ENCODE assay signal across 1 cellular context in the genomic region with DNA sequence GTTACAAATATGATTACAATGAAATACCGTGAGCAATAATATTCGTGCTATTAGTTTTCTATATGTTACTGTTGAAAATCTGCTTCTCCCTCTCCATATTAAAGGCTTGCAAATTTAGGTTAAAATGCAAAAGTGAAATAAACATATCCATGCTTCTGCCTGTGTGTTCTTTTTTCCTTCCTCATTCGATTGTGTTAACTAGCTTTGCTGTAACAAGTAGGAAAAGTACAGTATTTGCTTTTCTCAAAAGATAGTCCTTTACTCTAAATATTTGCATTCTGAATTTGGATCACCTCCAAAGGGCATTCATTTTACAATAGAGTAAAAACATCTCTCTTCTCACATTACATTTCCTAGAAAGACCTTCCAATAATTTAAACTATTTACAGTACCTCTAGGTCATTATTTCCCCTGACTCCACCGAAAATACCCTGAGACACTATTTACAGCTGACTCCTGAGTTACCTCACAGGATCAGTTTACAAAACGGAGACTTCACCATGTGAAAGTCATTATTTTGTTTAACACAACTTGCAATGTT.
TF ChIP-seq lines count a peak whose summit lies in the region.

No MANE protein-coding gene starts in this region.

TF ChIP-seq in HepG2, 621 proteins besides CTCF, POLR2A, EP300 and RAD21 (continued from another document):
- TF ChIP-seq ZNF280B (CRISPR knock-in tag; IDR thresholded peaks at IDR 0.05; ENCODE audit: borderline replicate concordance) (no peak), NPAS2 (CRISPR knock-in tag; IDR thresholded peaks at IDR 0.05; ENCODE audit: borderline replicate concordance) (no peak), BCL6 (CRISPR knock-in tag; IDR thresholded peaks at IDR 0.05) (peak; percentile 96), RBAK (CRISPR knock-in tag; IDR thresholded peaks at IDR 0.05) (no peak), ZFAT (CRISPR knock-in tag; conservative IDR thresholded peaks at IDR 0.05) (no peak), HOXA7 (CRISPR knock-in tag; IDR thresholded peaks at IDR 0.05) (no peak), E2F5 (CRISPR knock-in tag; conservative IDR thresholded peaks at IDR 0.05) (no peak), ZNF468 (CRISPR knock-in tag; IDR thresholded peaks at IDR 0.05) (no peak), ZNF12 (CRISPR knock-in tag; IDR thresholded peaks at IDR 0.05) (peak; percentile 95), SIX1 (CRISPR knock-in tag; IDR thresholded peaks at IDR 0.05; ENCODE audit: borderline replicate concordance) (peak; percentile 55; the same call in 1 of the 2 replicates), KDM3A (CRISPR knock-in tag; IDR thresholded peaks at IDR 0.05; ENCODE audit: low read depth) (no peak)
- TF ChIP-seq, protein P1, sequence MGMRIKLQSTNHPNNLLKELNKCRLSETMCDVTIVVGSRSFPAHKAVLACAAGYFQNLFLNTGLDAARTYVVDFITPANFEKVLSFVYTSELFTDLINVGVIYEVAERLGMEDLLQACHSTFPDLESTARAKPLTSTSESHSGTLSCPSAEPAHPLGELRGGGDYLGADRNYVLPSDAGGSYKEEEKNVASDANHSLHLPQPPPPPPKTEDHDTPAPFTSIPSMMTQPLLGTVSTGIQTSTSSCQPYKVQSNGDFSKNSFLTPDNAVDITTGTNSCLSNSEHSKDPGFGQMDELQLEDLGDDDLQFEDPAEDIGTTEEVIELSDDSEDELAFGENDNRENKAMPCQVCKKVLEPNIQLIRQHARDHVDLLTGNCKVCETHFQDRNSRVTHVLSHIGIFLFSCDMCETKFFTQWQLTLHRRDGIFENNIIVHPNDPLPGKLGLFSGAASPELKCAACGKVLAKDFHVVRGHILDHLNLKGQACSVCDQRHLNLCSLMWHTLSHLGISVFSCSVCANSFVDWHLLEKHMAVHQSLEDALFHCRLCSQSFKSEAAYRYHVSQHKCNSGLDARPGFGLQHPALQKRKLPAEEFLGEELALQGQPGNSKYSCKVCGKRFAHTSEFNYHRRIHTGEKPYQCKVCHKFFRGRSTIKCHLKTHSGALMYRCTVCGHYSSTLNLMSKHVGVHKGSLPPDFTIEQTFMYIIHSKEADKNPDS (CRISPR knock-in tag; IDR thresholded peaks at IDR 0.05), result no peak
- TF ChIP-seq, protein P2, sequence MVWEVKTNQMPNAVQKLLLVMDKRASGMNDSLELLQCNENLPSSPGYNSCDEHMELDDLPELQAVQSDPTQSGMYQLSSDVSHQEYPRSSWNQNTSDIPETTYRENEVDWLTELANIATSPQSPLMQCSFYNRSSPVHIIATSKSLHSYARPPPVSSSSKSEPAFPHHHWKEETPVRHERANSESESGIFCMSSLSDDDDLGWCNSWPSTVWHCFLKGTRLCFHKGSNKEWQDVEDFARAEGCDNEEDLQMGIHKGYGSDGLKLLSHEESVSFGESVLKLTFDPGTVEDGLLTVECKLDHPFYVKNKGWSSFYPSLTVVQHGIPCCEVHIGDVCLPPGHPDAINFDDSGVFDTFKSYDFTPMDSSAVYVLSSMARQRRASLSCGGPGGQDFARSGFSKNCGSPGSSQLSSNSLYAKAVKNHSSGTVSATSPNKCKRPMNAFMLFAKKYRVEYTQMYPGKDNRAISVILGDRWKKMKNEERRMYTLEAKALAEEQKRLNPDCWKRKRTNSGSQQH (CRISPR knock-in tag; IDR thresholded peaks at IDR 0.05; ENCODE audit: low read depth), result no peak
- TF ChIP-seq, protein P3, sequence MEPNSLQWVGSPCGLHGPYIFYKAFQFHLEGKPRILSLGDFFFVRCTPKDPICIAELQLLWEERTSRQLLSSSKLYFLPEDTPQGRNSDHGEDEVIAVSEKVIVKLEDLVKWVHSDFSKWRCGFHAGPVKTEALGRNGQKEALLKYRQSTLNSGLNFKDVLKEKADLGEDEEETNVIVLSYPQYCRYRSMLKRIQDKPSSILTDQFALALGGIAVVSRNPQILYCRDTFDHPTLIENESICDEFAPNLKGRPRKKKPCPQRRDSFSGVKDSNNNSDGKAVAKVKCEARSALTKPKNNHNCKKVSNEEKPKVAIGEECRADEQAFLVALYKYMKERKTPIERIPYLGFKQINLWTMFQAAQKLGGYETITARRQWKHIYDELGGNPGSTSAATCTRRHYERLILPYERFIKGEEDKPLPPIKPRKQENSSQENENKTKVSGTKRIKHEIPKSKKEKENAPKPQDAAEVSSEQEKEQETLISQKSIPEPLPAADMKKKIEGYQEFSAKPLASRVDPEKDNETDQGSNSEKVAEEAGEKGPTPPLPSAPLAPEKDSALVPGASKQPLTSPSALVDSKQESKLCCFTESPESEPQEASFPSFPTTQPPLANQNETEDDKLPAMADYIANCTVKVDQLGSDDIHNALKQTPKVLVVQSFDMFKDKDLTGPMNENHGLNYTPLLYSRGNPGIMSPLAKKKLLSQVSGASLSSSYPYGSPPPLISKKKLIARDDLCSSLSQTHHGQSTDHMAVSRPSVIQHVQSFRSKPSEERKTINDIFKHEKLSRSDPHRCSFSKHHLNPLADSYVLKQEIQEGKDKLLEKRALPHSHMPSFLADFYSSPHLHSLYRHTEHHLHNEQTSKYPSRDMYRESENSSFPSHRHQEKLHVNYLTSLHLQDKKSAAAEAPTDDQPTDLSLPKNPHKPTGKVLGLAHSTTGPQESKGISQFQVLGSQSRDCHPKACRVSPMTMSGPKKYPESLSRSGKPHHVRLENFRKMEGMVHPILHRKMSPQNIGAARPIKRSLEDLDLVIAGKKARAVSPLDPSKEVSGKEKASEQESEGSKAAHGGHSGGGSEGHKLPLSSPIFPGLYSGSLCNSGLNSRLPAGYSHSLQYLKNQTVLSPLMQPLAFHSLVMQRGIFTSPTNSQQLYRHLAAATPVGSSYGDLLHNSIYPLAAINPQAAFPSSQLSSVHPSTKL (CRISPR knock-in tag; IDR thresholded peaks at IDR 0.05), result peak; percentile 34; the same call in 1 of the 2 replicates
- TF ChIP-seq, protein P4, sequence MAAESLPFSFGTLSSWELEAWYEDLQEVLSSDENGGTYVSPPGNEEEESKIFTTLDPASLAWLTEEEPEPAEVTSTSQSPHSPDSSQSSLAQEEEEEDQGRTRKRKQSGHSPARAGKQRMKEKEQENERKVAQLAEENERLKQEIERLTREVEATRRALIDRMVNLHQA (CRISPR knock-in tag; IDR thresholded peaks at IDR 0.05), result no peak
